9 cellular contexts compared by ENCODE assay signal in genomic region chr4:86096373-86096772, GRCh38.
"Had no signal": no experiment of that assay in that cellular context is flagged by ENCODE, and none has a peak within 500 bp of the region (broad histone marks: within the 10 kb centered on the region; RNA-seq: fewer than 3 reads in every experiment).

No MANE protein-coding gene starts in this region.

- H3K36me3 ChIP-seq: HAP-1 had no signal

- H3K4me3 Mint-ChIP-seq: GM23338, H9, HFFc6 had no signal

- ATAC-seq: GM23338, HCT116 had no signal

- H3K4me2 ChIP-seq: GM23338 had no signal

- H3K4me3 ChIP-seq: GM23248, GM23338, HAP-1 had no signal

- H3K9ac ChIP-seq: GM23248 had no signal

- H2AFZ ChIP-seq: GM23248, GM23338 had no signal

- H3K27ac Mint-ChIP-seq: GM23338, H9, HFFc6 had no signal

- H3K9me3 ChIP-seq: HAP-1 had no signal

- H3K27ac ChIP-seq: GM23248 had no signal

- DNase-seq: GM23248, GOT3, H7, H9, HCEC 1CT, HFFc6 had no signal

- H3K9me3 Mint-ChIP-seq: GM23338, H9, HFFc6 had no signal
